Comparison of ENCODE assay signal across 8 cellular contexts in genomic region chr20:50793575-50794016, GRCh38. TPM values are rescaled to one million over a fixed set of nuclear protein-coding genes. Genes with fewer than 3 reads are reported as not detected.
DNase-seq lines count a peak whose midpoint lies in the region; ATAC-seq, FAIRE-seq and TF ChIP-seq lines count a peak whose summit lies in the region.
"Not testable (repeated sequence)": the region's sequence is repeated elsewhere in the genome, so short reads cannot be mapped to it uniquely, and the experiment has no call there.

No MANE protein-coding gene starts in this region.

- in situ Hi-C loops in GM12878 (cut with MboI), result loop anchor here (5.0 kb wide), 1 partner anchor 514 kb away; no protein-coding TSS in a partner anchor

- H3K4me3 Mint-ChIP-seq in activated CD8-positive, alpha-beta T cell treated with anti-CD3 and anti-CD28 coated beads for 36 hours; glutamatergic neuron (ENCODE audit: unreplicated experiment); osteocyte (ENCODE audit: unreplicated experiment): not testable (repeated sequence)

- SMC1A ChIA-PET in GM12878 (lab: Charles Lee; ENCODE audit: uncharacterized antibody, unreplicated experiment), result interaction anchor here (0.7 to 8.7 kb wide), 10 partner anchors 22 to 532 kb away, joined by 3 to 119 read pairs (median 8); partner anchors contain the start of genes ADNP, DPM1 and MOCS3

- not testable (repeated sequence) for H3K27ac ChIP-seq in DND-41 (ENCODE audit: low read length); KMS-11; RWPE1; GM12878 (ENCODE audit: control insufficient read depth, insufficient read depth)
- H3K27ac ChIP-seq in tibial artery, result peak overlapping the region in 1 of 2 donors; percentile 67

- not testable (repeated sequence) for H3K9ac ChIP-seq in DND-41 (ENCODE audit: low read depth, low read length); KMS-11; GM12878 (ENCODE audit: control insufficient read depth, insufficient read depth, low read length)

- H3K4me1 Mint-ChIP-seq in activated CD8-positive, alpha-beta T cell treated with anti-CD3 and anti-CD28 coated beads for 36 hours (ENCODE audit: low read depth), result peaks cover 17% of the 10 kb centered on the region
- H3K4me1 Mint-ChIP-seq in glutamatergic neuron (ENCODE audit: low read depth, unreplicated experiment), result not testable (repeated sequence)
- peaks cover 16% of the 10 kb centered on the region for H3K4me1 Mint-ChIP-seq in osteocyte (ENCODE audit: unreplicated experiment)

- FAIRE-seq in GM12878 (lab: Jason Lieb, UNC), result not testable (repeated sequence)

- H3K9me3 ChIP-seq in DND-41 (ENCODE audit: insufficient read depth, low read length, severe bottlenecking); GM12878 (replicated peaks; ENCODE audit: control insufficient read depth, insufficient read depth, low read length); tibial artery: not testable (repeated sequence)

- not testable (repeated sequence) for ATAC-seq in DND-41 (ENCODE audit: insufficient read depth, low read depth); activated CD8-positive, alpha-beta T cell treated with anti-CD3 and anti-CD28 coated beads for 36 hours; GM12878

- not testable (repeated sequence) for H2AFZ ChIP-seq in DND-41 (ENCODE audit: low read depth, low read length); KMS-11 (ENCODE audit: low read depth); GM12878 (ENCODE audit: control insufficient read depth, low read depth, low read length)

- POLR2A ChIA-PET in RWPE1 (lab: Yijun Ruan, JAX; ENCODE audit: low non-redundant PET) (interaction anchor here (0.6 kb wide), 3 partner anchors 135 to 145 kb away, joined by 3 to 5 read pairs (median 3); partner anchors contain the start of gene ADNP), GM12878 (lab: Charles Lee) (interaction anchor here (0.6 to 4.0 kb wide), 7 partner anchors 43 to 164 kb away, joined by 3 to 67 read pairs (median 7); partner anchors contain the start of gene ADNP)
- POLR2A ChIA-PET in activated CD8-positive, alpha-beta T cell treated with anti-CD3 and anti-CD28 coated beads for 36 hours (lab: Charles Lee), result interaction anchor here (1.1 to 2.5 kb wide), 12 partner anchors 10 to 164 kb away, joined by 3 to 48 read pairs (median 7); partner anchors contain the start of genes ADNP and DPM1

- not testable (repeated sequence) for H4K20me1 ChIP-seq in DND-41 (ENCODE audit: insufficient read depth, low read length); KMS-11 (ENCODE audit: insufficient read depth); GM12878 (ENCODE audit: control insufficient read depth, insufficient read depth)

- not testable (repeated sequence) for H3K27me3 Mint-ChIP-seq in activated CD8-positive, alpha-beta T cell treated with anti-CD3 and anti-CD28 coated beads for 36 hours; glutamatergic neuron (ENCODE audit: unreplicated experiment); osteocyte (ENCODE audit: unreplicated experiment)

- not testable (repeated sequence) for H3K36me3 ChIP-seq in DND-41 (ENCODE audit: insufficient read depth, low read length); KMS-11 (ENCODE audit: insufficient read depth); GM12878 (ENCODE audit: control insufficient read depth in 2 of 2, insufficient read depth in 2 of 2, low read length in 1 of 2); tibial artery

- peak; percentile 43 for TF ChIP-seq CTCF in DND-41 (IDR thresholded peaks at IDR 0.05; ENCODE audit: borderline replicate concordance, extremely low read depth, low read length, poor library complexity, severe bottlenecking)
- peak; percentile 76 for TF ChIP-seq CTCF in KMS-11 (conservative IDR thresholded peaks at IDR 0.05; ENCODE audit: low read depth, low read length)
- TF ChIP-seq CTCF in RWPE1 (conservative IDR thresholded peaks at IDR 0.05; ENCODE audit: low read depth), result peak; percentile 62
- TF ChIP-seq CTCF in activated CD8-positive, alpha-beta T cell treated with anti-CD3 and anti-CD28 coated beads for 36 hours (IDR thresholded peaks at IDR 0.05), result peak; percentile 61
- TF ChIP-seq CTCF in GM12878 (IDR thresholded peaks at IDR 0.05 in 2 of 3, conservative IDR thresholded peaks at IDR 0.05 in 1 of 3; ENCODE audit: control insufficient read depth in 2 of 3, extremely low read depth in 1 of 3, insufficient read depth in 1 of 3, low read depth in 3 of 3, low read length in 3 of 3), result peak; percentile 32 to 40 (median 32); a peak in 5 of 6 replicates
- peak; percentile 57 for TF ChIP-seq CTCF in glutamatergic neuron (IDR thresholded peaks at IDR 0.05; ENCODE audit: partially characterized antibody, unreplicated experiment)
- peak; percentile 58 for TF ChIP-seq CTCF in osteocyte (IDR thresholded peaks at IDR 0.05)
- peak; percentile 18 to 29 for TF ChIP-seq CTCF in tibial artery (IDR thresholded peaks at IDR 0.05)

- H3K4me1 ChIP-seq in DND-41 (ENCODE audit: insufficient read depth, low read length), result not testable (repeated sequence)
- H3K4me1 ChIP-seq in KMS-11 (ENCODE audit: low read depth, poor library complexity, severe bottlenecking) (peaks cover 20% of the 10 kb centered on the region), GM12878 (ENCODE audit: control insufficient read depth, insufficient read depth, low read length) (peaks cover 18% of the 10 kb centered on the region), tibial artery (peaks cover 0 to 32% (median 23%) of the 10 kb centered on the region in 4 donors)

- H3K79me2 ChIP-seq in DND-41 (ENCODE audit: insufficient read depth, low read length); KMS-11 (ENCODE audit: insufficient read depth, low read depth): not testable (repeated sequence)
- H3K79me2 ChIP-seq in GM12878 (ENCODE audit: control insufficient read depth, insufficient read depth, low read length), result peaks cover 30% of the 10 kb centered on the region

- H3K27me3 ChIP-seq in DND-41 (ENCODE audit: insufficient read depth, low read length, poor library complexity), result peaks cover 18% of the 10 kb centered on the region
- not testable (repeated sequence) for H3K27me3 ChIP-seq in KMS-11 (ENCODE audit: insufficient read depth, low read depth); GM12878 (replicated peaks in 1 of 2; ENCODE audit: control insufficient read depth in 2 of 2, insufficient read depth in 2 of 2, low read length in 1 of 2); tibial artery

- CTCF ChIA-PET in RWPE1 (lab: Yijun Ruan, JAX) (interaction anchor here (0.6 to 2.5 kb wide), 29 partner anchors 9 to 889 kb away, joined by 3 to 58 read pairs (median 4); partner anchors contain the start of gene ADNP), GM12878 (lab: Yijun Ruan, JAX) (interaction anchor here (0.7 to 13.7 kb wide), 24 partner anchors 9 to 514 kb away, joined by 3 to 336 read pairs (median 12); partner anchors contain the start of genes ADNP, DPM1 and MOCS3)
- CTCF ChIA-PET in activated CD8-positive, alpha-beta T cell treated with anti-CD3 and anti-CD28 coated beads for 36 hours (lab: Charles Lee), result interaction anchor here (0.9 to 9.9 kb wide), 24 partner anchors 8 to 832 kb away, joined by 3 to 253 read pairs (median 6); partner anchors contain the start of genes ADNP, DPM1 and MOCS3

- RAD21 ChIA-PET in GM12878 (lab: Charles Lee; ENCODE audit: unreplicated experiment), result interaction anchor here (0.6 to 7.7 kb wide), 14 partner anchors 21 to 513 kb away, joined by 3 to 141 read pairs (median 10); partner anchors contain the start of genes ADNP, DPM1 and MOCS3

- DNase-seq in DND-41 (peak; percentile 23), glutamatergic neuron (peak; percentile 35)
- DNase-seq in RWPE1 (ENCODE audit: low spot score); GM12878 (ENCODE audit: low read depth, low spot score); osteocyte (ENCODE audit: extremely low spot score, unreplicated experiment); tibial artery: not testable (repeated sequence)
- DNase-seq in activated CD8-positive, alpha-beta T cell treated with anti-CD3 and anti-CD28 coated beads for 36 hours, result peak; percentile 82

- TF ChIP-seq EP300 in GM12878 (IDR thresholded peaks at IDR 0.05; ENCODE audit: borderline replicate concordance in 1 of 2, control insufficient read depth in 1 of 2, low read depth in 2 of 2, low read length in 2 of 2), result not testable (repeated sequence)

- H3K4me3 ChIP-seq in DND-41 (ENCODE audit: low read depth in 1 of 2, low read length in 2 of 2); KMS-11 (IDR thresholded peaks at IDR 0.05; ENCODE audit: insufficient read depth, low read depth, low read length); GM12878; tibial artery: not testable (repeated sequence)

- intact Hi-C loops in activated CD8-positive, alpha-beta T cell treated with anti-CD3 and anti-CD28 coated beads for 36 hours (cut with micrococcal nuclease), result not testable (repeated sequence)
- intact Hi-C loops in GM12878 (cut with micrococcal nuclease; ENCODE audit: unreplicated experiment), result loop anchor here (1.0 to 5.0 kb wide), 7 partner anchors 17 to 514 kb away; no protein-coding TSS in a partner anchor
- intact Hi-C loops in tibial artery (cut with DNase I; ENCODE audit: low total_unique reads), result loop anchor here (2.0 kb wide), 1 partner anchor 137 kb away; the partner anchor contains the start of gene ADNP

- not testable (repeated sequence) for BruUV-seq in GM12878 (replicated peaks; lab: Mats Ljungman, UMichigan)

- not testable (repeated sequence) for H3K4me2 ChIP-seq in DND-41 (ENCODE audit: insufficient read depth, low read length); KMS-11; GM12878 (ENCODE audit: control insufficient read depth, insufficient read depth)

- H3K9me3 Mint-ChIP-seq in activated CD8-positive, alpha-beta T cell treated with anti-CD3 and anti-CD28 coated beads for 36 hours; glutamatergic neuron (ENCODE audit: unreplicated experiment); osteocyte (ENCODE audit: unreplicated experiment): not testable (repeated sequence)

- TF ChIP-seq RAD21 in GM12878 (IDR thresholded peaks at IDR 0.05; ENCODE audit: insufficient read depth, low read depth, low read length), result peak; percentile 36; the same call in 1 of the 2 replicates

- not testable (repeated sequence) for TF ChIP-seq POLR2A in GM12878 (IDR thresholded peaks at IDR 0.05; ENCODE audit: low read depth, low read length)

- WGBS in GM12878 (ENCODE audit: insufficient coverage, insufficient replicate concordance, low lambda C conversion rate, missing lambda C conversion rate), result 25% methylated on average over 12 of the region's 13 CpGs

- peak overlapping the region; percentile 66 for H3K27ac Mint-ChIP-seq in activated CD8-positive, alpha-beta T cell treated with anti-CD3 and anti-CD28 coated beads for 36 hours
- not testable (repeated sequence) for H3K27ac Mint-ChIP-seq in glutamatergic neuron (ENCODE audit: unreplicated experiment); osteocyte (ENCODE audit: unreplicated experiment)

- not testable (repeated sequence) for H3K36me3 Mint-ChIP-seq in activated CD8-positive, alpha-beta T cell treated with anti-CD3 and anti-CD28 coated beads for 36 hours (ENCODE audit: low read depth); glutamatergic neuron (ENCODE audit: unreplicated experiment); osteocyte (ENCODE audit: unreplicated experiment)

RNA-seq across cellular contexts. Expression of gene BCAS4, which starts 1.3 kb away (rescaled TPM):
- 10 to 100 TPM; 27.3 to 31.7 TPM for total RNA-seq in activated CD8-positive, alpha-beta T cell treated with anti-CD3 and anti-CD28 coated beads for 36 hours
- total RNA-seq in GM12878 (2013; cell fraction: nucleolus; rRNA removed), result 33.2 and 41.2 TPM in 2 replicates
- total RNA-seq in GM12878 (2014; rRNA removed), result 196 and 212 TPM in 2 replicates
- total RNA-seq in GM12878 (2014; rRNA removed; fragmentation: Illumina TruSeq; extraction: Trizol), result 30.7 and 40.4 TPM in 2 replicates
- 84.3 and 90.1 TPM in 2 replicates for total RNA-seq in GM12878 (2021)
- polyA plus RNA-seq in GM12878 (2011; ENCODE audit: low read depth), result 197 TPM
- 21.8 and 31.5 TPM in 2 replicates for polyA plus RNA-seq in GM12878 (2011; rRNA removed)
- polyA plus RNA-seq in GM12878 (2011; cell fraction: cytosol; rRNA removed), result 28.9 and 69.9 TPM in 2 replicates
- polyA plus RNA-seq in GM12878 (2011; cell fraction: nucleus; rRNA removed), result 43.0 and 45.6 TPM in 2 replicates
- 87.8 and 101 TPM in 2 replicates for polyA plus RNA-seq in GM12878 (2012)
- 19.5 and 30.1 TPM in 2 replicates for polyA plus RNA-seq in GM12878 (2014; fragmentation: Illumina TruSeq; extraction: Trizol)
- polyA plus RNA-seq in GM12878 (2014; fragmentation: Nextera tagmentation; extraction: Ambion mirVana), result 10 to 100 TPM; 14.8 to 34.2 TPM
- polyA plus RNA-seq in GM12878 (2014; rRNA removed), result 214 and 266 TPM in 2 replicates
- 100 to 1,000 TPM; 127 to 132 TPM for polyA plus RNA-seq in GM12878 (2016; fragmentation: Nextera tagmentation; extraction: Ambion mirVana)
- 13.5 and 16.0 TPM in 2 replicates for polyA minus RNA-seq in GM12878 (2011; rRNA and poly(A)+ RNA removed)
- polyA minus RNA-seq in GM12878 (2011; cell fraction: cytosol; rRNA and poly(A)+ RNA removed), result 5.9 and 7.5 TPM in 2 replicates
- 13.7 and 22.7 TPM in 2 replicates for polyA minus RNA-seq in GM12878 (2011; cell fraction: nucleus; rRNA and poly(A)+ RNA removed)
- total RNA-seq in glutamatergic neuron (ENCODE audit: unreplicated experiment), result 5.5 TPM
- total RNA-seq in osteocyte, result 3.5 and 4.2 TPM in 2 replicates

Comparison
In these comparisons a context has a peak if more than half of its experiments do, and no peak if none do; other contexts are left out.
1. CTCF ChIP-seq: peak in every context shown above with its lines; median percentile 76 in KMS-11; 62 in RWPE1; 61 in activated CD8-positive, alpha-beta T cell treated with anti-CD3 and anti-CD28 coated beads for 36 hours; 58 in osteocyte; 57 in glutamatergic neuron; 43 in DND-41; 32 in GM12878; 24 in tibial artery.